ENCODE assay signal across 13 cellular contexts in genomic region chr11:66546966-66547661, GRCh38. TPM values are rescaled to one million over a fixed set of nuclear protein-coding genes. Genes with fewer than 3 reads are reported as not detected.
DNase-seq lines count a peak whose midpoint lies in the region; ATAC-seq, FAIRE-seq and TF ChIP-seq lines count a peak whose summit lies in the region.
"Had no signal": no experiment of that assay in that cellular context is flagged by ENCODE, and none has a peak within 500 bp of the region (broad histone marks: within the 10 kb centered on the region; RNA-seq: fewer than 3 reads in every experiment).

No MANE protein-coding gene starts in this region.

- H2AK5ac ChIP-seq in H9 (ENCODE audit: insufficient read length, low read length), result no peak overlapping the region

- no peak overlapping the region for H3T11ph ChIP-seq in H9 (ENCODE audit: low read length)

- no peak overlapping the region for H4K8ac ChIP-seq in H9 (replicated peaks; ENCODE audit: insufficient read length, low read depth, low read length)

- H3K4me2 ChIP-seq in H9 (ENCODE audit: insufficient read depth, insufficient read length, low read length), result peak overlapping the region; percentile 57
- H3K4me2 ChIP-seq in GM12878 (ENCODE audit: control insufficient read depth, insufficient read depth), result peak overlapping the region; percentile 97; the same call in 1 of the 2 replicates

- FAIRE-seq in GM12878 (lab: Jason Lieb, UNC), result no peak

- no peak overlapping the region for H3K14ac ChIP-seq in H9 (ENCODE audit: insufficient read depth, low read length)

- H2BK20ac ChIP-seq in H9 (ENCODE audit: low read depth, low read length, poor library complexity, severe bottlenecking), result no peak overlapping the region

- H3K9me3 ChIP-seq in H9 (ENCODE audit: control insufficient read depth, low read depth, low read length) (no peaks in the 10 kb centered on the region), GM12878 (replicated peaks; ENCODE audit: control insufficient read depth, insufficient read depth, low read length) (no peaks in the 10 kb centered on the region)
- H3K9me3 ChIP-seq: adrenal gland, thyroid gland had no signal

- no peak for TF ChIP-seq EP300 in GM12878 (IDR thresholded peaks at IDR 0.05; ENCODE audit: borderline replicate concordance in 1 of 2, control insufficient read depth in 1 of 2, low read depth in 2 of 2, low read length in 2 of 2)

- no peak overlapping the region for H2BK15ac ChIP-seq in H9 (ENCODE audit: low read depth, low read length)

- H3K4me1 Mint-ChIP-seq in CD14-positive monocyte (peaks cover 36% of the 10 kb centered on the region), H9 (peaks cover 37 to 38% of the 10 kb centered on the region in 2 experiments), Calu3 (ENCODE audit: low read depth, unreplicated experiment) (peaks cover 6% of the 10 kb centered on the region)
- H3K4me1 Mint-ChIP-seq in naive thymus-derived CD8-positive, alpha-beta T cell, result peaks cover 30 to 36% (median 31%) of the 10 kb centered on the region in 4 donors

- intact Hi-C loops in CD14-positive monocyte (cut with micrococcal nuclease), result no loop called here
- intact Hi-C loops in GM12878 (cut with micrococcal nuclease; ENCODE audit: unreplicated experiment), result loop anchor here (1.0 kb wide), 1 partner anchor 131 kb away; no protein-coding TSS in a partner anchor
- intact Hi-C loops in Calu3 (cut with micrococcal nuclease; ENCODE audit: unreplicated experiment), result no loop called here

- H2BK12ac ChIP-seq in H9 (ENCODE audit: insufficient read length, low read depth, low read length), result no peak overlapping the region

- CTCF ChIA-PET in GM12878 (lab: Yijun Ruan, JAX), result interaction anchor here (1.0 to 4.3 kb wide), 2 partner anchors 69 to 131 kb away, joined by 3 to 32 read pairs; partner anchors contain the start of genes RBM14 and RBM4B
- CTCF ChIA-PET in Calu3 (lab: Charles Lee), result interaction anchor here (2.1 kb wide), 1 partner anchor 131 kb away, joined by 7 read pairs; no protein-coding TSS in a partner anchor
- CTCF ChIA-PET in RWPE1 (lab: Yijun Ruan, JAX), result interaction anchor here (0.5 to 0.6 kb wide), 2 partner anchors 28 to 1963 kb away, joined by 4 to 6 read pairs; no protein-coding TSS in a partner anchor

- TF ChIP-seq POLR2A in GM12878 (IDR thresholded peaks at IDR 0.05; ENCODE audit: low read depth, low read length), result no peak
- no peak for TF ChIP-seq POLR2A in erythroblast (IDR thresholded peaks at IDR 0.05; ENCODE audit: low read length)

- in situ Hi-C loops in GM12878 (cut with MboI), result no loop called here

- RAD21 ChIA-PET in GM12878 (lab: Charles Lee; ENCODE audit: unreplicated experiment), result interaction anchor here (2.3 to 2.9 kb wide), 2 partner anchors 91 to 131 kb away, joined by 11 to 37 read pairs; partner anchors contain the start of genes RBM4 and RBM4B

- no peak overlapping the region for H3K27ac ChIP-seq in H9 (ENCODE audit: insufficient read length, low read depth, low read length)
- no peak overlapping the region for H3K27ac ChIP-seq in GM12878 (ENCODE audit: control insufficient read depth, insufficient read depth)
- H3K27ac ChIP-seq in RWPE1, result no peak overlapping the region

- H3K4me3 ChIP-seq in GM12878, result peak overlapping the region; percentile 86

- peak overlapping the region; percentile 81 to 85 for H3K4me3 Mint-ChIP-seq in CD14-positive monocyte
- H3K4me3 Mint-ChIP-seq in H9, result peak overlapping the region; percentile 82 to 85
- H3K4me3 Mint-ChIP-seq in naive thymus-derived CD8-positive, alpha-beta T cell, result peak overlapping the region; percentile 81 to 91 (median 86)
- no peak overlapping the region for H3K4me3 Mint-ChIP-seq in Calu3 (ENCODE audit: low read depth, unreplicated experiment)

- BruUV-seq in GM12878 (replicated peaks; lab: Mats Ljungman, UMichigan), result no TSS peak
- no TSS peak for BruUV-seq in Calu3 (replicated peaks; lab: Mats Ljungman, UMichigan)

- H3K9me3 Mint-ChIP-seq in CD14-positive monocyte (peaks cover 0 to 2% (median 0%) of the 10 kb centered on the region in 7 donors), H9 (no peaks in the 10 kb centered on the region; a peak in 1 of 5 replicates), Calu3 (ENCODE audit: low read depth, unreplicated experiment) (no peaks in the 10 kb centered on the region)
- H3K9me3 Mint-ChIP-seq in naive thymus-derived CD8-positive, alpha-beta T cell, result no peaks in the 10 kb centered on the region

- peaks cover 16 to 31% (median 23%) of the 10 kb centered on the region in 3 donors for H3K27me3 Mint-ChIP-seq in CD14-positive monocyte (ENCODE audit: low read depth in 3 of 3)
- H3K27me3 Mint-ChIP-seq in H9 (ENCODE audit: low read depth), result no peaks in the 10 kb centered on the region; the same call in 1 of the 2 replicates
- H3K27me3 Mint-ChIP-seq in naive thymus-derived CD8-positive, alpha-beta T cell, result no peaks in the 10 kb centered on the region
- peaks cover 31% of the 10 kb centered on the region for H3K27me3 Mint-ChIP-seq in Calu3 (ENCODE audit: unreplicated experiment)

- H4K5ac ChIP-seq in H9 (ENCODE audit: insufficient read length, low read depth, low read length), result no peak overlapping the region

- no peak overlapping the region for H4K91ac ChIP-seq in H9 (ENCODE audit: insufficient read length, low read depth, low read length)

- H3K79me2 ChIP-seq in H9 (ENCODE audit: insufficient read depth, low read length) (no peaks in the 10 kb centered on the region), GM12878 (ENCODE audit: control insufficient read depth, insufficient read depth, low read length) (peaks cover 2% of the 10 kb centered on the region)

- H3K4me1 ChIP-seq in H9 (ENCODE audit: insufficient read depth, low read length) (no peaks in the 10 kb centered on the region), GM12878 (ENCODE audit: control insufficient read depth, insufficient read depth, low read length) (peaks cover 10% of the 10 kb centered on the region)

- no peaks in the 10 kb centered on the region for H4K20me1 ChIP-seq in H9 (ENCODE audit: control insufficient read depth, insufficient read depth, insufficient read length)
- H4K20me1 ChIP-seq in GM12878 (ENCODE audit: control insufficient read depth, insufficient read depth), result no peaks in the 10 kb centered on the region

- no peak overlapping the region for H3K9ac ChIP-seq in H9 (ENCODE audit: extremely low read depth, insufficient read length, low read length)
- H3K9ac ChIP-seq in GM12878 (ENCODE audit: control insufficient read depth, insufficient read depth, low read length), result no peak overlapping the region

- no peaks in the 10 kb centered on the region for H3K79me1 ChIP-seq in H9 (ENCODE audit: insufficient read depth, low read depth, low read length, poor library complexity, severe bottlenecking)

- no CpG with 5 or more reads among the region's 18 CpGs for WGBS in H9 (ENCODE audit: extremely low coverage, insufficient read length, low lambda C conversion rate)
- 17% methylated on average over 16 of the region's 18 CpGs for WGBS in GM12878 (ENCODE audit: insufficient coverage, insufficient replicate concordance, low lambda C conversion rate, missing lambda C conversion rate)

- POLR2A ChIA-PET in GM12878 (lab: Charles Lee) (interaction anchor here (1.2 to 4.0 kb wide), 3 partner anchors 70 to 131 kb away, joined by 6 to 26 read pairs (median 9); partner anchors contain the start of genes RBM14 and RBM4B), RWPE1 (lab: Yijun Ruan, JAX; ENCODE audit: low non-redundant PET) (interaction anchor here (0.7 kb wide), 1 partner anchor 987 kb away, joined by 3 read pairs; no protein-coding TSS in a partner anchor)
- POLR2A ChIA-PET in naive thymus-derived CD8-positive, alpha-beta T cell (lab: Charles Lee), result interaction anchor here (1.2 to 3.7 kb wide), 11 partner anchors 12 to 131 kb away, joined by 4 to 41 read pairs (median 10); partner anchors contain the start of genes BBS1, CTSF, DPP3 and RBM14

- no peak for TF ChIP-seq RAD21 in GM12878 (IDR thresholded peaks at IDR 0.05; ENCODE audit: insufficient read depth, low read depth, low read length)

- no peak overlapping the region for H2AFZ ChIP-seq in H9 (ENCODE audit: low read length)
- no peak overlapping the region for H2AFZ ChIP-seq in GM12878 (ENCODE audit: control insufficient read depth, low read depth, low read length)

- H3K36me3 ChIP-seq in GM12878 (ENCODE audit: control insufficient read depth in 2 of 2, insufficient read depth in 2 of 2, low read length in 1 of 2), result no peaks in the 10 kb centered on the region; a peak in 1 of 4 replicates
- H3K36me3 ChIP-seq: adrenal gland had no signal

- no peak overlapping the region for H3K27ac Mint-ChIP-seq in CD14-positive monocyte
- H3K27ac Mint-ChIP-seq in H9, result peak overlapping the region in 2 of 3 experiments; percentile 40 to 54; a peak in 2 of 7 replicates
- H3K27ac Mint-ChIP-seq in naive thymus-derived CD8-positive, alpha-beta T cell, result peak overlapping the region in 5 of 10 donors; percentile 20 to 96 (median 88)
- H3K27ac Mint-ChIP-seq in Calu3 (ENCODE audit: unreplicated experiment), result no peak overlapping the region

- H3K23ac ChIP-seq in H9 (ENCODE audit: insufficient read length, low read depth, low read length), result no peak overlapping the region

- H3K23me2 ChIP-seq in H9 (ENCODE audit: insufficient read length, low read depth, low read length, poor library complexity, severe bottlenecking), result no peaks in the 10 kb centered on the region

- no peak overlapping the region for H3K4ac ChIP-seq in H9 (ENCODE audit: low read depth, low read length)

- H3K56ac ChIP-seq in H9 (ENCODE audit: insufficient read length, low read depth, low read length), result no peak overlapping the region

- no peak overlapping the region for H2BK5ac ChIP-seq in H9 (ENCODE audit: insufficient read length, low read length)

- SMC1A ChIA-PET in GM12878 (lab: Charles Lee; ENCODE audit: uncharacterized antibody, unreplicated experiment), result interaction anchor here (1.2 to 5.6 kb wide), 4 partner anchors 10 to 131 kb away, joined by 3 to 37 read pairs (median 5); partner anchors contain the start of gene RBM4B

- H3K36me3 Mint-ChIP-seq in CD14-positive monocyte (peaks cover 13 to 14% of the 10 kb centered on the region in 2 donors), H9 (ENCODE audit: insufficient read depth in 1 of 3, low read depth in 3 of 3) (peaks cover 0 to 30% (median 22%) of the 10 kb centered on the region in 3 experiments), Calu3 (ENCODE audit: insufficient read depth, unreplicated experiment) (peaks cover 13% of the 10 kb centered on the region)
- peaks cover 0 to 12% (median 0%) of the 10 kb centered on the region in 3 donors for H3K36me3 Mint-ChIP-seq in naive thymus-derived CD8-positive, alpha-beta T cell

- H3K27me3 ChIP-seq in H9 (ENCODE audit: insufficient read depth, low read length), result no peaks in the 10 kb centered on the region
- H3K27me3 ChIP-seq in GM12878 (replicated peaks in 1 of 2; ENCODE audit: control insufficient read depth in 2 of 2, insufficient read depth in 2 of 2, low read length in 1 of 2), result no peaks in the 10 kb centered on the region
- H3K27me3 ChIP-seq: adrenal gland, thyroid gland had no signal

- H2BK120ac ChIP-seq in H9 (ENCODE audit: low read depth, low read length, poor library complexity, severe bottlenecking), result no peak overlapping the region

- no peak overlapping the region for H3K18ac ChIP-seq in H9 (ENCODE audit: insufficient read length, low read depth, low read length)

- DNase-seq in CD14-positive monocyte (ENCODE audit: low spot score) (no peak), H9 (no peak), GM12878 (ENCODE audit: low read depth, low spot score) (no peak), Calu3 (no peak), erythroblast (lab: John Stamatoyannopoulos, UW) (no peak), superior temporal gyrus (ENCODE audit: extremely low spot score) (no peak), RWPE1 (ENCODE audit: low spot score) (no peak)
- no peak for DNase-seq in naive thymus-derived CD8-positive, alpha-beta T cell
- DNase-seq: Kasumi-1, retina, SIG-M5 had no signal

- TF ChIP-seq CTCF in CD14-positive monocyte (IDR thresholded peaks at IDR 0.05), result no peak
- no peak for TF ChIP-seq CTCF in H9 (conservative IDR thresholded peaks at IDR 0.05)
- no peak for TF ChIP-seq CTCF in GM12878 (IDR thresholded peaks at IDR 0.05 in 2 of 3, conservative IDR thresholded peaks at IDR 0.05 in 1 of 3; ENCODE audit: control insufficient read depth in 2 of 3, extremely low read depth in 1 of 3, insufficient read depth in 1 of 3, low read depth in 3 of 3, low read length in 3 of 3)
- TF ChIP-seq CTCF in Calu3 (IDR thresholded peaks at IDR 0.05; ENCODE audit: unreplicated experiment), result no peak
- no peak for TF ChIP-seq CTCF in RWPE1 (conservative IDR thresholded peaks at IDR 0.05; ENCODE audit: low read depth)

- ATAC-seq in GM12878, result peak; percentile 3; the same call in 1 of the 3 replicates
- no peak for ATAC-seq in naive thymus-derived CD8-positive, alpha-beta T cell

RNA-seq across cellular contexts. Expression of gene ACTN3, which starts 0.4 kb away (rescaled TPM):
- not detected for polyA plus RNA-seq in CD14-positive monocyte
- total RNA-seq in H9 (2021), result 45.7 TPM in 2 replicates
- total RNA-seq in GM12878 (2013; cell fraction: nucleolus; rRNA removed), result not detected in 2 replicates
- total RNA-seq in GM12878 (2014; rRNA removed), result 0.16 and 0.17 TPM in 2 replicates
- 0.05 and 0.09 TPM in 2 replicates for total RNA-seq in GM12878 (2014; rRNA removed; fragmentation: Illumina TruSeq; extraction: Trizol)
- total RNA-seq in GM12878 (2021), result 0.36 and 0.40 TPM in 2 replicates
- polyA plus RNA-seq in GM12878 (2011; ENCODE audit: low read depth), result 0.13 TPM
- 0.04 and 0.10 TPM in 2 replicates for polyA plus RNA-seq in GM12878 (2011; rRNA removed)
- polyA plus RNA-seq in GM12878 (2011; cell fraction: cytosol; rRNA removed), result 0.08 and 0.10 TPM in 2 replicates
- polyA plus RNA-seq in GM12878 (2011; cell fraction: nucleus; rRNA removed), result 0.82 and 1.6 TPM in 2 replicates
- polyA plus RNA-seq in GM12878 (2012), result 0.25 and 0.45 TPM in 2 replicates
- 0.31 TPM in 1 of 2 replicates, not detected in the other for polyA plus RNA-seq in GM12878 (2014; fragmentation: Illumina TruSeq; extraction: Trizol)
- not detected for polyA plus RNA-seq in GM12878 (2014; fragmentation: Nextera tagmentation; extraction: Ambion mirVana)
- polyA plus RNA-seq in GM12878 (2014; rRNA removed), result 0.52 and 0.67 TPM in 2 replicates
- under 1 TPM in 1 of 2 experiments, not detected in 1; 0.06 TPM for polyA plus RNA-seq in GM12878 (2016; fragmentation: Nextera tagmentation; extraction: Ambion mirVana)
- 0.37 TPM in 1 of 2 replicates, not detected in the other for polyA minus RNA-seq in GM12878 (2011; rRNA and poly(A)+ RNA removed)
- polyA minus RNA-seq in GM12878 (2011; cell fraction: cytosol; rRNA and poly(A)+ RNA removed), result not detected in 2 replicates
- polyA minus RNA-seq in GM12878 (2011; cell fraction: nucleus; rRNA and poly(A)+ RNA removed), result 0.24 and 0.29 TPM in 2 replicates
- under 1 TPM in 1 of 2 experiments, not detected in 1; 0.27 TPM for total RNA-seq in naive thymus-derived CD8-positive, alpha-beta T cell
- polyA plus RNA-seq in naive thymus-derived CD8-positive, alpha-beta T cell, result under 1 TPM in 1 of 3 donors, not detected in 2; 0.08 TPM
- total RNA-seq in Calu3 (2022), result not detected in 2 replicates

RNA-seq across cellular contexts. Expression of gene ZDHHC24, which starts 1.3 kb away (rescaled TPM):
- polyA plus RNA-seq in CD14-positive monocyte (10 to 100 TPM; 10.9 to 11.9 TPM), GM12878 (2011; rRNA removed) (3.4 and 4.8 TPM in 2 replicates), GM12878 (2014; fragmentation: Illumina TruSeq; extraction: Trizol) (2.0 and 2.3 TPM in 2 replicates), GM12878 (2014; fragmentation: Nextera tagmentation; extraction: Ambion mirVana) (under 1 TPM; 0.86 to 0.89 TPM), GM12878 (2014; rRNA removed) (8.8 and 12.8 TPM in 2 replicates), GM12878 (2016; fragmentation: Nextera tagmentation; extraction: Ambion mirVana) (10 to 100 TPM; 12.6 to 14.2 TPM)
- total RNA-seq in H9 (2021) (8.1 and 8.9 TPM in 2 replicates), GM12878 (2014; rRNA removed) (10.7 and 13.2 TPM in 2 replicates), GM12878 (2014; rRNA removed; fragmentation: Illumina TruSeq; extraction: Trizol) (2.6 and 2.9 TPM in 2 replicates), GM12878 (2021) (13.5 and 17.5 TPM in 2 replicates), Calu3 (2022) (15.1 and 17.3 TPM in 2 replicates)
- total RNA-seq in GM12878 (2013; cell fraction: nucleolus; rRNA removed), result 12.4 and 15.1 TPM in 2 replicates
- polyA plus RNA-seq in GM12878 (2011; ENCODE audit: low read depth), result 2.2 TPM
- polyA plus RNA-seq in GM12878 (2011; cell fraction: cytosol; rRNA removed), result 6.3 and 8.0 TPM in 2 replicates
- polyA plus RNA-seq in GM12878 (2011; cell fraction: nucleus; rRNA removed), result 6.2 and 7.4 TPM in 2 replicates
- 6.9 and 8.6 TPM in 2 replicates for polyA plus RNA-seq in GM12878 (2012)
- 2.9 and 4.7 TPM in 2 replicates for polyA minus RNA-seq in GM12878 (2011; rRNA and poly(A)+ RNA removed)
- 2.9 and 8.6 TPM in 2 replicates for polyA minus RNA-seq in GM12878 (2011; cell fraction: cytosol; rRNA and poly(A)+ RNA removed)
- polyA minus RNA-seq in GM12878 (2011; cell fraction: nucleus; rRNA and poly(A)+ RNA removed), result 1.6 and 2.3 TPM in 2 replicates
- total RNA-seq in naive thymus-derived CD8-positive, alpha-beta T cell, result 10 to 100 TPM; 26.3 to 29.3 TPM
- 10 to 100 TPM in 2 of 3 donors, 1 to 10 TPM in 1; 9.6 to 14.1 (median 10.5) TPM for polyA plus RNA-seq in naive thymus-derived CD8-positive, alpha-beta T cell

RNA-seq across cellular contexts. Expression of gene CTSF, which starts 21.3 kb away (rescaled TPM):
- polyA plus RNA-seq in CD14-positive monocyte, result 1 to 10 TPM; 1.5 to 2.3 TPM
- 0.48 and 0.98 TPM in 2 replicates for total RNA-seq in H9 (2021)
- 0.52 and 0.61 TPM in 2 replicates for total RNA-seq in GM12878 (2013; cell fraction: nucleolus; rRNA removed)
- total RNA-seq in GM12878 (2014; rRNA removed), result 0.11 TPM in 1 of 2 replicates, not detected in the other
- total RNA-seq in GM12878 (2014; rRNA removed; fragmentation: Illumina TruSeq; extraction: Trizol), result 0.09 and 0.22 TPM in 2 replicates
- 0.29 and 0.33 TPM in 2 replicates for total RNA-seq in GM12878 (2021)
- 0.29 TPM for polyA plus RNA-seq in GM12878 (2011; ENCODE audit: low read depth)
- polyA plus RNA-seq in GM12878 (2011; rRNA removed), result 0.24 and 0.30 TPM in 2 replicates
- 0.33 and 0.47 TPM in 2 replicates for polyA plus RNA-seq in GM12878 (2011; cell fraction: cytosol; rRNA removed)
- polyA plus RNA-seq in GM12878 (2011; cell fraction: nucleus; rRNA removed), result 2.5 and 4.2 TPM in 2 replicates
- polyA plus RNA-seq in GM12878 (2012), result 0.81 and 1.3 TPM in 2 replicates
- not detected in 2 replicates for polyA plus RNA-seq in GM12878 (2014; fragmentation: Illumina TruSeq; extraction: Trizol)
- polyA plus RNA-seq in GM12878 (2014; fragmentation: Nextera tagmentation; extraction: Ambion mirVana), result not detected
- 0.05 and 0.41 TPM in 2 replicates for polyA plus RNA-seq in GM12878 (2014; rRNA removed)
- polyA plus RNA-seq in GM12878 (2016; fragmentation: Nextera tagmentation; extraction: Ambion mirVana), result under 1 TPM in 1 of 2 experiments, not detected in 1; 0.15 TPM
- polyA minus RNA-seq in GM12878 (2011; rRNA and poly(A)+ RNA removed), result 0.52 and 1.0 TPM in 2 replicates
- not detected in 2 replicates for polyA minus RNA-seq in GM12878 (2011; cell fraction: cytosol; rRNA and poly(A)+ RNA removed)
- polyA minus RNA-seq in GM12878 (2011; cell fraction: nucleus; rRNA and poly(A)+ RNA removed), result 1.2 TPM in 1 of 2 replicates, not detected in the other
- 10 to 100 TPM; 53.9 to 58.4 TPM for total RNA-seq in naive thymus-derived CD8-positive, alpha-beta T cell
- polyA plus RNA-seq in naive thymus-derived CD8-positive, alpha-beta T cell, result 10 to 100 TPM; 25.1 to 40.9 (median 25.4) TPM
- total RNA-seq in Calu3 (2022), result 1.7 TPM in 2 replicates

RNA-seq across cellular contexts. Expression of gene BBS1, which starts 36.7 kb away (rescaled TPM):
- 1 to 10 TPM; 1.3 to 3.5 TPM for polyA plus RNA-seq in CD14-positive monocyte
- total RNA-seq in H9 (2021), result 27.2 and 29.5 TPM in 2 replicates
- total RNA-seq in GM12878 (2013; cell fraction: nucleolus; rRNA removed), result 122 and 129 TPM in 2 replicates
- total RNA-seq in GM12878 (2014; rRNA removed), result 9.0 and 10.7 TPM in 2 replicates
- 6.5 TPM in 2 replicates for total RNA-seq in GM12878 (2014; rRNA removed; fragmentation: Illumina TruSeq; extraction: Trizol)
- total RNA-seq in GM12878 (2021), result 9.9 and 13.1 TPM in 2 replicates
- 7.0 TPM for polyA plus RNA-seq in GM12878 (2011; ENCODE audit: low read depth)
- 9.1 and 12.1 TPM in 2 replicates for polyA plus RNA-seq in GM12878 (2011; rRNA removed)
- polyA plus RNA-seq in GM12878 (2011; cell fraction: cytosol; rRNA removed), result 14.0 and 15.0 TPM in 2 replicates
- 48.4 and 50.1 TPM in 2 replicates for polyA plus RNA-seq in GM12878 (2011; cell fraction: nucleus; rRNA removed)
- polyA plus RNA-seq in GM12878 (2012), result 8.3 and 10.4 TPM in 2 replicates
- polyA plus RNA-seq in GM12878 (2014; fragmentation: Illumina TruSeq; extraction: Trizol), result 7.0 and 9.0 TPM in 2 replicates
- polyA plus RNA-seq in GM12878 (2014; fragmentation: Nextera tagmentation; extraction: Ambion mirVana), result 1 to 10 TPM; 2.5 to 3.1 TPM
- 12.9 and 14.7 TPM in 2 replicates for polyA plus RNA-seq in GM12878 (2014; rRNA removed)
- polyA plus RNA-seq in GM12878 (2016; fragmentation: Nextera tagmentation; extraction: Ambion mirVana), result 1 to 10 TPM; 6.7 to 8.3 TPM
- 15.5 and 21.1 TPM in 2 replicates for polyA minus RNA-seq in GM12878 (2011; rRNA and poly(A)+ RNA removed)
- 5.2 and 7.0 TPM in 2 replicates for polyA minus RNA-seq in GM12878 (2011; cell fraction: cytosol; rRNA and poly(A)+ RNA removed)
- 20.2 and 27.0 TPM in 2 replicates for polyA minus RNA-seq in GM12878 (2011; cell fraction: nucleus; rRNA and poly(A)+ RNA removed)
- 10 to 100 TPM; 31.7 to 32.8 TPM for total RNA-seq in naive thymus-derived CD8-positive, alpha-beta T cell
- 10 to 100 TPM in 2 of 3 donors, 1 to 10 TPM in 1; 9.4 to 11.9 (median 11.2) TPM for polyA plus RNA-seq in naive thymus-derived CD8-positive, alpha-beta T cell
- 32.2 and 38.2 TPM in 2 replicates for total RNA-seq in Calu3 (2022)

RNA-seq across cellular contexts. Expression of gene CCDC87, which starts 45.7 kb away (rescaled TPM):
- polyA plus RNA-seq in CD14-positive monocyte (not detected), GM12878 (2011; rRNA removed) (0.04 TPM in 1 of 2 replicates, not detected in the other), GM12878 (2014; fragmentation: Illumina TruSeq; extraction: Trizol) (0.07 TPM in 1 of 2 replicates, not detected in the other), GM12878 (2014; fragmentation: Nextera tagmentation; extraction: Ambion mirVana) (under 1 TPM in 1 of 2 experiments, not detected in 1; 0.02 TPM), GM12878 (2014; rRNA removed) (not detected in 2 replicates), GM12878 (2016; fragmentation: Nextera tagmentation; extraction: Ambion mirVana) (under 1 TPM in 1 of 2 experiments, not detected in 1; 0.11 TPM)
- total RNA-seq in H9 (2021) (0.88 and 1.1 TPM in 2 replicates), GM12878 (2014; rRNA removed) (0.17 TPM in 1 of 2 replicates, not detected in the other), GM12878 (2014; rRNA removed; fragmentation: Illumina TruSeq; extraction: Trizol) (0.09 TPM in 1 of 2 replicates, not detected in the other), GM12878 (2021) (0.08 and 0.13 TPM in 2 replicates), Calu3 (2022) (0.91 and 1.0 TPM in 2 replicates)
- total RNA-seq in GM12878 (2013; cell fraction: nucleolus; rRNA removed), result 0.98 and 1.3 TPM in 2 replicates
- polyA plus RNA-seq in GM12878 (2011; ENCODE audit: low read depth), result not detected
- polyA plus RNA-seq in GM12878 (2011; cell fraction: cytosol; rRNA removed), result 0.02 and 0.09 TPM in 2 replicates
- polyA plus RNA-seq in GM12878 (2011; cell fraction: nucleus; rRNA removed), result 0.15 and 0.23 TPM in 2 replicates
- polyA plus RNA-seq in GM12878 (2012), result 0.04 TPM in 1 of 2 replicates, not detected in the other
- 0.29 and 0.36 TPM in 2 replicates for polyA minus RNA-seq in GM12878 (2011; rRNA and poly(A)+ RNA removed)
- not detected in 2 replicates for polyA minus RNA-seq in GM12878 (2011; cell fraction: cytosol; rRNA and poly(A)+ RNA removed)
- 0.48 and 0.86 TPM in 2 replicates for polyA minus RNA-seq in GM12878 (2011; cell fraction: nucleus; rRNA and poly(A)+ RNA removed)
- total RNA-seq in naive thymus-derived CD8-positive, alpha-beta T cell, result under 1 TPM in 1 of 2 experiments, not detected in 1; 0.16 TPM
- not detected for polyA plus RNA-seq in naive thymus-derived CD8-positive, alpha-beta T cell

Comparison
In these comparisons a context has a peak if more than half of its experiments do, and no peak if none do; other contexts are left out.
1. H3K27ac Mint-ChIP-seq: peak in H9 (2 of 3); none in CD14-positive monocyte (0 of 7) and Calu3 (single experiment).
2. RNA of gene ACTN3, which starts 0.4 kb away (total RNA-seq): 45.7 TPM in H9; 0.27 TPM in naive thymus-derived CD8-positive, alpha-beta T cell, 0.05 to 0.40 TPM in GM12878 and not detected in Calu3; every median in the first group is over 10 times any median in the second.
3. RNA of gene CTSF, which starts 21.3 kb away (total RNA-seq): 53.9 to 58.4 TPM in naive thymus-derived CD8-positive, alpha-beta T cell; 1.7 TPM in Calu3, 0.48 to 0.98 TPM in H9 and 0.09 to 0.61 TPM in GM12878; every median in the first group is over 10 times any median in the second.